8 cellular contexts compared by ENCODE assay signal in the genomic region with DNA sequence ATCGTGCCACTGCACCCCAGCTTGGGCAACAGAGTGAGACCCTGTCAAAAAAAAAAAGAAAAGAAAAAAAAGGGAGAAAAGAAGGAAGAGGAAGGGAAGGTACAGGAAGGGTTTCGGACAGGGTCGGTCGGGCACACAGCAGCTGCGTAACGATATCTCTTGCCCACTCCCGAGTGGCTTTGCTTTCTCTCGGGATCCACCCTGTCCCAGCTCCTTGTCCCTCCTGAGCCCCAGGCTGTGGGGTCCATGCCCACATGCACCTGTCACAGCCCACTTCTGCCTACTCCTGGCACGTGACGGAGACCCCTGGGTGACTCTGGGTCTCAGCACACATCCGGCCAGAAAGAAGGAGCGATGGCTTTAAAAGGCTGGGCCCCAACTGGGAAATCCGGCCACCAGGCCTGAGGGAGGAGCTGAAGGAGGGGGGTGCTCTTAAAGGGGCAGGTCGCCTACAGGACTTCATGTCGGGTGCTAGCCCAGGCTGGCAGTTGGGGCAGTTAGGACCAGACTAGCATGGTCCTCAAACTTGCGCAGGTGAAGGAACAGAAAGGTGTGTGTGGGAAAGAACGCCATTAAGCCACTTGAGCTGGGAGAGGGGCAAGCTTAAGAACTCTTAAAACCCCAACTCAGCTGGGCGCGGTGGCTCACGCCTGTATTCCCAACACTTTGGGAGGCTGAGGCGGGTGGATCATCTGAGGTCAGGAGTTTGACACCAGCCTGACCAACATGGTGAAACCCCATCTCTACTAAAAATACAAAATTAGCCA. TPM values are rescaled to one million over a fixed set of nuclear protein-coding genes. Genes with fewer than 3 reads are reported as not detected.
DNase-seq lines count a peak whose midpoint lies in the region; ATAC-seq, FAIRE-seq and TF ChIP-seq lines count a peak whose summit lies in the region.

GHDC (minus strand) TSS at position 362 of the 767 bp plus-strand sequence. CDS start 913 bp downstream, outside the sequence.

- peak within 1 kb of the TSS; percentile 95 for H3K27ac ChIP-seq in GM12878 (ENCODE audit: control insufficient read depth, insufficient read depth)
- no peak within 1 kb of the TSS for H3K27ac ChIP-seq in iPS DF 6.9 (ENCODE audit: low read length)
- peak within 1 kb of the TSS; percentile 80 to 95 (median 89) for H3K27ac ChIP-seq in gastrocnemius medialis

- peak within 1 kb of the TSS; percentile 60 for H3K4me2 ChIP-seq in GM12878 (ENCODE audit: control insufficient read depth, insufficient read depth)

- H3K4me1 ChIP-seq in GM12878 (ENCODE audit: control insufficient read depth, insufficient read depth, low read length) (0 out of 2 replicates have a peak, but pooled peaks cover 3% of the 10 kb centered on the region), iPS DF 6.9 (ENCODE audit: control insufficient read depth, insufficient read depth, low read length) (peaks cover 1% of the 10 kb centered on the region; the same call in 1 of the 2 replicates), gastrocnemius medialis (peaks cover 16 to 23% of the 10 kb centered on the region in 2 donors)

- no TSS peak for BruUV-seq in GM12878 (replicated peaks; lab: Mats Ljungman, UMichigan)

- H3K27me3 ChIP-seq in GM12878 (replicated peaks in 1 of 2; ENCODE audit: control insufficient read depth in 2 of 2, insufficient read depth in 2 of 2, low read length in 1 of 2), result no peaks in the 10 kb centered on the region
- no peaks in the 10 kb centered on the region for H3K27me3 ChIP-seq in iPS DF 6.9 (ENCODE audit: control insufficient read depth, insufficient read depth, low read length)
- H3K27me3 ChIP-seq in gastrocnemius medialis, result no peaks in the 10 kb centered on the region

- peak; percentile 74 for TF ChIP-seq POLR2A in GM12878 (IDR thresholded peaks at IDR 0.05; ENCODE audit: low read depth, low read length)
- no peak for TF ChIP-seq POLR2A in gastrocnemius medialis (IDR thresholded peaks at IDR 0.05)

- POLR2A ChIA-PET in GM12878 (lab: Charles Lee), result interaction anchor here (0.5 to 1.4 kb wide), 11 partner anchors 11 to 814 kb away, joined by 3 to 6 read pairs (median 4); partner anchors contain the start of genes KCNH4 and NAGLU

- no peaks in the 10 kb centered on the region for H3K9me3 ChIP-seq in GM12878 (replicated peaks; ENCODE audit: control insufficient read depth, insufficient read depth, low read length)
- H3K9me3 ChIP-seq in iPS DF 6.9 (ENCODE audit: control insufficient read depth, insufficient read depth, low read length), result no peaks in the 10 kb centered on the region
- H3K9me3 ChIP-seq in gastrocnemius medialis, result no peaks in the 10 kb centered on the region

- in situ Hi-C loops in GM12878 (cut with MboI) (no loop called here), gastrocnemius medialis (cut with MboI; ENCODE audit: low sequenced_read_pairs in 4 of 4) (no loop called here)

- H3K79me2 ChIP-seq in GM12878 (ENCODE audit: control insufficient read depth, insufficient read depth, low read length), result peaks cover 4% of the 10 kb centered on the region

- no peak for TF ChIP-seq EP300 in GM12878 (IDR thresholded peaks at IDR 0.05; ENCODE audit: borderline replicate concordance in 1 of 2, control insufficient read depth in 1 of 2, low read depth in 2 of 2, low read length in 2 of 2)

- TF ChIP-seq CTCF in GM12875 (IDR thresholded peaks at IDR 0.05; ENCODE audit: borderline replicate concordance, insufficient read depth, low read depth, low read length), result no peak
- TF ChIP-seq CTCF in GM12878 (IDR thresholded peaks at IDR 0.05 in 2 of 3, conservative IDR thresholded peaks at IDR 0.05 in 1 of 3; ENCODE audit: control insufficient read depth in 2 of 3, extremely low read depth in 1 of 3, insufficient read depth in 1 of 3, low read depth in 3 of 3, low read length in 3 of 3), result 0 out of 6 replicates have a peak, but pooled peaks of 1 of the 3 experiments have one; percentile 6
- TF ChIP-seq CTCF in gastrocnemius medialis (IDR thresholded peaks at IDR 0.05 in 4 of 5, conservative IDR thresholded peaks at IDR 0.05 in 1 of 5), result peak in 1 of 5 experiments; percentile 17

- peak within 1 kb of the TSS; percentile 56 for H3K4me3 ChIP-seq in GM12875 (ENCODE audit: low read depth, low read length)
- peak within 1 kb of the TSS; percentile 92 for H3K4me3 ChIP-seq in GM12878
- H3K4me3 ChIP-seq in iPS DF 6.9 (ENCODE audit: low read length), result peak within 1 kb of the TSS; percentile 26; the same call in 1 of the 2 replicates
- peak within 1 kb of the TSS; percentile 71 to 95 (median 79) for H3K4me3 ChIP-seq in gastrocnemius medialis

- intact Hi-C loops in GM12878 (cut with micrococcal nuclease; ENCODE audit: unreplicated experiment) (no loop called here), gastrocnemius medialis (cut with DNase I; ENCODE audit: low total_unique reads) (loop anchor here (2.0 to 5.0 kb wide), 2 partner anchors 16 to 93 kb away; partner anchors contain the start of gene STAT5A)

- no peaks in the 10 kb centered on the region for H3K36me3 ChIP-seq in GM12878 (ENCODE audit: control insufficient read depth in 2 of 2, insufficient read depth in 2 of 2, low read length in 1 of 2)
- H3K36me3 ChIP-seq in iPS DF 6.9 (ENCODE audit: control insufficient read depth, insufficient read depth, low read length), result no peaks in the 10 kb centered on the region
- H3K36me3 ChIP-seq in gastrocnemius medialis, result no peaks in the 10 kb centered on the region

- peak within 1 kb of the TSS; percentile 91 for H3K9ac ChIP-seq in GM12878 (ENCODE audit: control insufficient read depth, insufficient read depth, low read length)

- RAD21 ChIA-PET in GM12878 (lab: Charles Lee; ENCODE audit: unreplicated experiment), result interaction anchor here (0.8 to 2.0 kb wide), 9 partner anchors 10 to 329 kb away, joined by 3 to 16 read pairs (median 4); partner anchors contain the start of genes HCRT, KCNH4 and KLHL11

- SMC1A ChIA-PET in GM12878 (lab: Charles Lee; ENCODE audit: uncharacterized antibody, unreplicated experiment), result interaction anchor here (0.5 to 2.0 kb wide), 10 partner anchors 10 to 229 kb away, joined by 3 to 13 read pairs (median 4); partner anchors contain the start of genes DNAJC7, HCRT and KCNH4

- 21% methylated on average over 21 of the region's 21 CpGs for WGBS in GM12878 (ENCODE audit: insufficient coverage, insufficient replicate concordance, low lambda C conversion rate, missing lambda C conversion rate)
- WGBS in iPS DF 6.9 (ENCODE audit: insufficient coverage, insufficient read length), result no CpG with 5 or more reads among the region's 21 CpGs

- TF ChIP-seq RAD21 in GM12878 (IDR thresholded peaks at IDR 0.05; ENCODE audit: insufficient read depth, low read depth, low read length), result no peak

- CTCF ChIA-PET in GM12878 (lab: Yijun Ruan, JAX), result interaction anchor here (0.9 to 3.4 kb wide), 20 partner anchors 10 to 804 kb away, joined by 3 to 23 read pairs (median 4); partner anchors contain the start of genes DHX58, HCRT, KCNH4 and RPL27

- ATAC-seq in HG02759 (IDR thresholded peaks at IDR 0.05; ENCODE audit: unreplicated experiment) (peak; percentile 90), GM12878 (peak; percentile 99), gastrocnemius medialis (peak; percentile 97 to 98), HG03342 (IDR thresholded peaks at IDR 0.05; ENCODE audit: unreplicated experiment) (no peak)

- peak; percentile 76 for FAIRE-seq in GM12878 (lab: Jason Lieb, UNC)

- H2AFZ ChIP-seq in GM12878 (ENCODE audit: control insufficient read depth, low read depth, low read length), result peak within 1 kb of the TSS; percentile 99

- DNase-seq in NCI-H2029 (lab: John Stamatoyannopoulos, UW) (peak; percentile 64), T-helper 9 cell (peak; percentile 69), GM12878 (ENCODE audit: low read depth, low spot score) (peak; percentile 53), iPS DF 6.9 (ENCODE audit: low read depth, low spot score) (no peak), gastrocnemius medialis (peak; percentile 77 to 86)

- no peaks in the 10 kb centered on the region for H4K20me1 ChIP-seq in GM12878 (ENCODE audit: control insufficient read depth, insufficient read depth)

TF ChIP-seq in GM12878, 131 proteins besides CTCF, POLR2A, EP300 and RAD21 (continues in another document):
- TF ChIP-seq NR2F1 (conservative IDR thresholded peaks at IDR 0.05) (peak; percentile 57; the same call in 1 of the 2 replicates), GABPA (IDR thresholded peaks at IDR 0.05; ENCODE audit: low read depth) (peak; percentile 73; the same call in 1 of the 2 replicates), SUZ12 (IDR thresholded peaks at IDR 0.05; ENCODE audit: unreplicated experiment) (no peak), HDGF (IDR thresholded peaks at IDR 0.05) (0 out of 2 replicates have a peak, but pooled peaks have one; percentile 54), ESRRA (IDR thresholded peaks at IDR 0.05; ENCODE audit: low read length) (no peak), BACH1 (IDR thresholded peaks at IDR 0.05; ENCODE audit: borderline replicate concordance) (0 out of 2 replicates have a peak, but pooled peaks have one; percentile 29), SIN3A (IDR thresholded peaks at IDR 0.05; ENCODE audit: low read depth, low read length) (peak; percentile 76; the same call in 1 of the 2 replicates), BHLHE40 (IDR thresholded peaks at IDR 0.05; ENCODE audit: borderline replicate concordance in 1 of 2, low read depth in 2 of 2, low read length in 1 of 2) (peak; percentile 97 to 98)

RNA-seq across cellular contexts. Expression of gene GHDC, which starts in this region (rescaled TPM):
- 40.6 and 47.9 TPM in 2 replicates for total RNA-seq in GM12878 (2013; cell fraction: nucleolus; rRNA removed)
- total RNA-seq in GM12878 (2014; rRNA removed) (17.2 and 17.6 TPM in 2 replicates), GM12878 (2014; rRNA removed; fragmentation: Illumina TruSeq; extraction: Trizol) (6.8 TPM in 2 replicates), GM12878 (2021) (20.6 and 21.2 TPM in 2 replicates), gastrocnemius medialis (10 to 100 TPM; 13.8 to 20.0 (median 18.2) TPM)
- 9.4 TPM for polyA plus RNA-seq in GM12878 (2011; ENCODE audit: low read depth)
- polyA plus RNA-seq in GM12878 (2011; rRNA removed) (6.1 and 12.3 TPM in 2 replicates), GM12878 (2014; fragmentation: Illumina TruSeq; extraction: Trizol) (4.1 and 6.5 TPM in 2 replicates), GM12878 (2014; fragmentation: Nextera tagmentation; extraction: Ambion mirVana) (1 to 10 TPM in 1 of 2 experiments, under 1 TPM in 1; 0.72 to 2.2 TPM), GM12878 (2014; rRNA removed) (20.4 and 20.5 TPM in 2 replicates), GM12878 (2016; fragmentation: Nextera tagmentation; extraction: Ambion mirVana) (10 to 100 TPM; 13.5 to 15.5 TPM)
- polyA plus RNA-seq in GM12878 (2011; cell fraction: cytosol; rRNA removed), result 13.2 and 23.1 TPM in 2 replicates
- 63.3 and 67.9 TPM in 2 replicates for polyA plus RNA-seq in GM12878 (2011; cell fraction: nucleus; rRNA removed)
- polyA plus RNA-seq in GM12878 (2012), result 16.6 and 21.5 TPM in 2 replicates
- 6.4 and 21.6 TPM in 2 replicates for polyA minus RNA-seq in GM12878 (2011; rRNA and poly(A)+ RNA removed)
- 10.2 and 12.4 TPM in 2 replicates for polyA minus RNA-seq in GM12878 (2011; cell fraction: cytosol; rRNA and poly(A)+ RNA removed)
- 12.3 and 16.6 TPM in 2 replicates for polyA minus RNA-seq in GM12878 (2011; cell fraction: nucleus; rRNA and poly(A)+ RNA removed)

Comparison
In these comparisons a context has a peak if more than half of its experiments do, and no peak if none do; other contexts are left out.
1. H3K4me3 ChIP-seq: peak in every context shown above with its lines; median percentile 92 in GM12878; 79 in gastrocnemius medialis; 56 in GM12875; 26 in iPS DF 6.9.